Comparison of ENCODE assay signal across 1 cellular context in the genomic region with DNA sequence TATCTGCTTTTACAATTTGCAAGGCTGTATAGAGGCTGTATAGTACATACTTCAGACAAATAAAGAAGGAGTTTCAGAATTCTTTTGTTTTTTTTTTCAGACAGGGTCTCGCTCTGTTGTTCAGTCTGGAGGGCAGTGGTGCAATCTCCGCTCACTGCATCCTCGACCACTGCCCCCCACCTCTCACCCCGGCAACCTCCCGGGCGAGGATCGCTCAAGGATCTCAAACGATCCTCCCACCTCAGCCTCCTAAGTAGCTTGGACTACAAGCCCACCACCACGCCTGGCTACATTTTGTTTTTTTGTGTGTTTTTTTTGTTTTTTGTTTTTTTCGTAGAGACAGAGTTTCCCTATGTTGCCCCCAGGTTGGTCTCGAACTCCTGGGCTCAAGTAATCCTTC.
TF ChIP-seq lines count a peak whose summit lies in the region.

No MANE protein-coding gene starts in this region.

TF ChIP-seq in IMR-90, 13 proteins besides CTCF, POLR2A, EP300 and RAD21:
- TF ChIP-seq MAFK (IDR thresholded peaks at IDR 0.05; ENCODE audit: low read depth, low read length) = no peak
- TF ChIP-seq BHLHE40 (IDR thresholded peaks at IDR 0.05; ENCODE audit: low read depth, low read length) = no peak
- no peak for TF ChIP-seq CHD1 (IDR thresholded peaks at IDR 0.05; ENCODE audit: low read depth, low read length)
- TF ChIP-seq, protein P1, sequence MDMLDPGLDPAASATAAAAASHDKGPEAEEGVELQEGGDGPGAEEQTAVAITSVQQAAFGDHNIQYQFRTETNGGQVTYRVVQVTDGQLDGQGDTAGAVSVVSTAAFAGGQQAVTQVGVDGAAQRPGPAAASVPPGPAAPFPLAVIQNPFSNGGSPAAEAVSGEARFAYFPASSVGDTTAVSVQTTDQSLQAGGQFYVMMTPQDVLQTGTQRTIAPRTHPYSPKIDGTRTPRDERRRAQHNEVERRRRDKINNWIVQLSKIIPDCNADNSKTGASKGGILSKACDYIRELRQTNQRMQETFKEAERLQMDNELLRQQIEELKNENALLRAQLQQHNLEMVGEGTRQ (IDR thresholded peaks at IDR 0.05; ENCODE audit: low read depth, low read length) = no peak
